Comparison of ENCODE assay signal across 22 cellular contexts in the genomic region with DNA sequence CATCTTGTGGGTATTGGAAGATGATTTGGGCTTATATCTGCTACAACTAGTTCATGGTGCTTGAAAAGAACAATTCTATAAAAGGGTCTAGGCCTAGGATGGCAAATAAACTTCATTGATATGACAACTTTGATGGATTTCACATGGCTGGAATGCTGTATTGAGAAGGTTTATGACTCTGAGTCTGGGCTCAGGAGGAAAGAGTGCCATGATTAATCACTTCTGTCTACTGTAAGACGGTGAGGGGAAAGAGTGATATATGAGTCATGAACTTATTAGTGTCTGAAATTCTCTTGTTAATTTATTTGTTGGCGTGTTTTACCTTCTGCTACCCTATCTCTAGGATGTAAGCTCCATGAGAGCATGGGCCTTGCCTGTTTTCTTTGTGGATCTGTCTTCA. TPM values are rescaled to one million over a fixed set of nuclear protein-coding genes. Genes with fewer than 3 reads are reported as not detected.
A peak's percentile ranks its signal among the peaks of the same experiment; 100 is the strongest.
DNase-seq lines count a peak whose midpoint lies in the region; ATAC-seq, FAIRE-seq and TF ChIP-seq lines count a peak whose summit lies in the region.
"Had no signal": no experiment of that assay in that cellular context is flagged by ENCODE, and none has a peak within 500 bp of the region (broad histone marks: within the 10 kb centered on the region; RNA-seq: fewer than 3 reads in every experiment).

No MANE protein-coding gene starts in this region.

- intact Hi-C loops in PC-3 (cut with micrococcal nuclease): no loop called here

- H2AFZ ChIP-seq in PC-3 (ENCODE audit: low read length): no peak overlapping the region
- H2AFZ ChIP-seq: GM23338 had no signal

- CTCF ChIA-PET in PC-3 (lab: Charles Lee): no interaction called here

- POLR2A ChIA-PET in PC-3 (lab: Charles Lee; ENCODE audit: unreplicated experiment): no interaction called here

- FAIRE-seq in D721Med (lab: Jason Lieb, UNC) (peak; percentile 32), bronchial epithelial cell (lab: Jason Lieb, UNC) (no peak)
- FAIRE-seq: A204.1, G401.6, GM12891, GM19239, H54, HTR-8/SVneo had no signal

- H3K9ac ChIP-seq in PC-3 (ENCODE audit: low read length): no peak overlapping the region

- H3K9me2 ChIP-seq in PC-3 (replicated peaks; ENCODE audit: low read length): no peaks in the 10 kb centered on the region

- no peaks in the 10 kb centered on the region for H4K20me1 ChIP-seq in PC-3 (ENCODE audit: low read length)

- no peak overlapping the region for H3K4me2 ChIP-seq in PC-3 (ENCODE audit: low read length)
- H3K4me2 ChIP-seq: GM23338 had no signal

- no TSS peak for BruUV-seq in PC-3 (replicated peaks; lab: Mats Ljungman, UMichigan)

- H3K4me1 ChIP-seq in PC-3 (ENCODE audit: insufficient read depth, low read length): no peaks in the 10 kb centered on the region
- H3K4me1 ChIP-seq: BE2C had no signal

- DNase-seq in D721Med (ENCODE audit: insufficient read length, low spot score) (no peak), PC-3 (peak; percentile 10), bronchial epithelial cell (ENCODE audit: low read depth) (peak; percentile 18), kidney tubule cell (ENCODE audit: low spot score) (peak; percentile 34)
- no peak for DNase-seq in stimulated activated CD4-positive, alpha-beta T cell treated with anti-CD3 and anti-CD28 coated beads, Interleukin-15, amount 100 ng/mL, for 24 hours
- DNase-seq: ACHN; BE2C; C1 segment of cervical spinal cord; CD4-positive, CD25-positive, alpha-beta regulatory T cell; CD8-positive, alpha-beta memory T cell; COR-L47; HCEC 1CT; IMR-90 had no signal

- H3F3A ChIP-seq in PC-3 (ENCODE audit: low read length, unreplicated experiment): no peaks in the 10 kb centered on the region

- TF ChIP-seq CTCF in D721Med (IDR thresholded peaks at IDR 0.05; ENCODE audit: insufficient read depth, missing control alignments) (no peak), PC-3 (conservative IDR thresholded peaks at IDR 0.05; ENCODE audit: low read depth, low read length) (no peak), bronchial epithelial cell (IDR thresholded peaks at IDR 0.05; ENCODE audit: insufficient read depth, low read length, severe bottlenecking) (no peak)

- no peak overlapping the region for H3K4me3 ChIP-seq in PC-3 (ENCODE audit: low read length)
- no peak overlapping the region for H3K4me3 ChIP-seq in bronchial epithelial cell (ENCODE audit: low read depth, low read length)
- H3K4me3 ChIP-seq: GM23338 had no signal

- no peaks in the 10 kb centered on the region for H3K79me2 ChIP-seq in PC-3 (ENCODE audit: low read length)

- H3K27me3 ChIP-seq in PC-3 (ENCODE audit: low read length) (peaks cover 14% of the 10 kb centered on the region), bronchial epithelial cell (ENCODE audit: control insufficient read depth, insufficient read depth, low read length) (no peaks in the 10 kb centered on the region)
- H3K27me3 ChIP-seq: BE2C had no signal

- H3K36me3 ChIP-seq in PC-3 (ENCODE audit: low read depth, low read length) (no peaks in the 10 kb centered on the region), bronchial epithelial cell (ENCODE audit: control insufficient read depth, insufficient read depth, low read length) (no peaks in the 10 kb centered on the region)
- H3K36me3 ChIP-seq: BE2C had no signal

- no peaks in the 10 kb centered on the region for H3K9me3 ChIP-seq in PC-3 (ENCODE audit: low read length)
- H3K9me3 ChIP-seq: BE2C had no signal

- H3K27ac ChIP-seq in PC-3 (ENCODE audit: low read length): no peak overlapping the region

- ATAC-seq in PC-3 (0 out of 2 replicates have a peak, but pooled peaks have one; percentile 20), HG02610 (IDR thresholded peaks at IDR 0.05; ENCODE audit: unreplicated experiment) (no peak), HG03025 (IDR thresholded peaks at IDR 0.05; ENCODE audit: low FRiP score, unreplicated experiment) (no peak)
- ATAC-seq: GM23338 had no signal

RNA-seq across cellular contexts. Expression of gene ADCYAP1, which starts 17.0 kb away (rescaled TPM):
- total RNA-seq in PC-3 (2014; rRNA removed): 0.36 TPM in 1 of 2 replicates, not detected in the other
- not detected in 2 replicates for total RNA-seq in bronchial epithelial cell
- total RNA-seq: CD4-positive, CD25-positive, alpha-beta regulatory T cell; CD8-positive, alpha-beta memory T cell; GM23338; IMR-90 had no signal

Comparison
In these comparisons a context has a peak if more than half of its experiments do, and no peak if none do; other contexts are left out.
1. DNase-seq: peak in PC-3 (single experiment), bronchial epithelial cell (single experiment) and kidney tubule cell (single experiment); none in D721Med (single experiment) and stimulated activated CD4-positive, alpha-beta T cell treated with anti-CD3 and anti-CD28 coated beads, Interleukin-15, amount 100 ng/mL, for 24 hours (single experiment).